16 cellular contexts compared by ENCODE assay signal in the genomic region with DNA sequence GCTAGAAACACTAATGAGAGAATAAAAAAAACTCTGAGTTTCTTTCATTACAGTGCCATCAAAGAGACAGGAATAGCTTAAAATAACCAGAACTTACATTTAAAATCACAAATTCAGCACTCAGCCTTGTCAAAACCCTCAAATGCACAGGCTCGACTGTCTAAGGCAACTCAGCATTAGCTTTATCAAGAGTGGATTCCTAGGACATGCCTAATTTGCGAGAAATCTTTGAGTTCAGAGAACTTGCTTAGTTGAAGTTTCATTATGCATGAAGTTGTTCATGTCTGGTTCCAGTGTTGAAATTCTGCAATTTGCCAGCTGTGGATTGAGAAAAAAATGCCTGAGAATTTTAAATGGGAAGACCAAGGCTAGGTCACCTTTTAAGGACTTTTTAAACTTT.
DNase-seq lines count a peak whose midpoint lies in the region; ATAC-seq lines count a peak whose summit lies in the region.
"Had no signal": no experiment of that assay in that cellular context is flagged by ENCODE, and none has a peak within 500 bp of the region (broad histone marks: within the 10 kb centered on the region; RNA-seq: fewer than 3 reads in every experiment).

No MANE protein-coding gene starts in this region.

- no peaks in the 10 kb centered on the region for H3K9me3 ChIP-seq in right cardiac atrium (ENCODE audit: control insufficient read depth, low read length)
- H3K9me3 ChIP-seq: A549 had no signal

- H3K27ac ChIP-seq in right cardiac atrium (ENCODE audit: low read length) = no peak overlapping the region
- H3K27ac ChIP-seq: 22Rv1; A549; BLaER1 treated with 17β-estradiol and CSF1 and Interleukin-3, amounts not matched to agents 10 nM and 100 nM; C4-2B had no signal

- ATAC-seq in right cardiac atrium = peak; percentile 48 to 64
- ATAC-seq: A549; CD8-positive, alpha-beta T cell had no signal

- WGBS in right cardiac atrium = 69% methylated on average over 2 of the region's 2 CpGs

- DNase-seq in right cardiac atrium (no peak), cardiac septum (ENCODE audit: low spot score) (no peak), putamen (ENCODE audit: low spot score) (peak; percentile 27), kidney tubule cell (ENCODE audit: low spot score) (no peak), RKO (ENCODE audit: low spot score) (no peak)
- DNase-seq: AML-193; Caco-2; Calu3; CD4-positive, alpha-beta T cell; CD8-positive, alpha-beta T cell; DMS79 treated with DMSO at 0.1 percent for 48 hours; GF-D8 had no signal

- no peaks in the 10 kb centered on the region for H3K27me3 ChIP-seq in right cardiac atrium (ENCODE audit: control insufficient read depth, insufficient read depth)
- H3K27me3 ChIP-seq: BLaER1 treated with 17β-estradiol and CSF1 and Interleukin-3, amounts not matched to agents 10 nM and 100 nM had no signal

- intact Hi-C loops in right cardiac atrium (cut with DNase I) (no loop called here), cardiac septum (cut with DNase I) (no loop called here)

- no peak overlapping the region for H3K4me3 ChIP-seq in right cardiac atrium (ENCODE audit: low read length)
- H3K4me3 ChIP-seq: A549; BLaER1 treated with 17β-estradiol and CSF1 and Interleukin-3, amounts not matched to agents 10 nM and 100 nM had no signal

- H3K4me1 ChIP-seq in right cardiac atrium (ENCODE audit: control insufficient read depth, insufficient read depth, low read length) = no peaks in the 10 kb centered on the region
- H3K4me1 ChIP-seq: A549, Caco-2 had no signal
